9 cellular contexts compared by ENCODE assay signal in genomic region chr14:64549805-64550538, GRCh38. TPM values are rescaled to one million over a fixed set of nuclear protein-coding genes. Genes with fewer than 3 reads are reported as not detected.
DNase-seq lines count a peak whose midpoint lies in the region; ATAC-seq, FAIRE-seq and TF ChIP-seq lines count a peak whose summit lies in the region.
"Had no signal": no experiment of that assay in that cellular context is flagged by ENCODE, and none has a peak within 500 bp of the region (broad histone marks: within the 10 kb centered on the region; RNA-seq: fewer than 3 reads in every experiment).

Gene PPP1R36, plus strand, starts transcription at chr14:64549961. Its CDS starts 37 bp downstream, at chr14:64549998.

- peaks cover 12% of the 10 kb centered on the region for H3K27me3 ChIP-seq in AG04450 (ENCODE audit: control insufficient read depth, insufficient read depth, low read length)

- H3K4me1 ChIP-seq in kidney (ENCODE audit: control insufficient read depth in 1 of 2, insufficient read depth in 1 of 2, low read depth in 1 of 2, low read length in 2 of 2) = peaks cover 0 to 4% of the 10 kb centered on the region in 2 donors

- no peaks in the 10 kb centered on the region for H3K9me3 ChIP-seq in AG04450 (ENCODE audit: control insufficient read depth, insufficient read depth, low read length)
- H3K9me3 ChIP-seq in kidney (ENCODE audit: control insufficient read depth in 1 of 2, low read length in 2 of 2) = no peaks in the 10 kb centered on the region

- no peak for DNase-seq in AG04450 (ENCODE audit: low read depth, low spot score)
- DNase-seq in GM20000 (ENCODE audit: low spot score) = peak; percentile 61
- DNase-seq in NOMO-1 treated with DMSO at 0.1 percent for 48 hours (lab: John Stamatoyannopoulos, UW; ENCODE audit: unreplicated experiment) = peak; percentile 45
- DNase-seq in astrocyte of the spinal cord (ENCODE audit: low read depth, low spot score) = no peak
- DNase-seq in kidney = peak; percentile 82
- DNase-seq in stimulated activated CD4-positive, alpha-beta T cell treated with anti-CD3 and anti-CD28 coated beads, Interleukin-1b, Interleukin-23, amount 100 ng/mL, for 48 hours = peak; percentile 24
- no peak for DNase-seq in NK-92 (lab: John Stamatoyannopoulos, UW; ENCODE audit: unreplicated experiment)

- H3K36me3 ChIP-seq in kidney (ENCODE audit: control insufficient read depth in 1 of 2, insufficient read depth in 2 of 2, low read length in 2 of 2) = no peaks in the 10 kb centered on the region

- H3K9ac ChIP-seq in kidney (ENCODE audit: low read length in 2 of 2) = peak within 1 kb of the TSS in 1 of 2 donors; percentile 41

- POLR2A ChIA-PET in AG04450 (lab: Yijun Ruan, JAX) = interaction anchor here (1.0 to 2.6 kb wide), 2 partner anchors 10 to 62 kb away, joined by 3 to 6 read pairs; partner anchors contain the start of gene HSPA2

- H3K27ac ChIP-seq in AG04450 (ENCODE audit: low read depth, low read length) (no peak within 1 kb of the TSS), kidney (ENCODE audit: low read depth in 2 of 2, low read length in 2 of 2) (no peak within 1 kb of the TSS)

- in situ Hi-C loops in astrocyte of the spinal cord (cut with HindIII; ENCODE audit: low sequenced_read_pairs) = no loop called here

- H3K4me3 ChIP-seq in AG04450 (ENCODE audit: low read depth, low read length) = peak within 1 kb of the TSS; percentile 43
- H3K4me3 ChIP-seq in astrocyte of the spinal cord (ENCODE audit: low read depth, low read length) = peak within 1 kb of the TSS; percentile 26
- peak within 1 kb of the TSS; percentile 33 to 44 for H3K4me3 ChIP-seq in kidney (ENCODE audit: low read length in 2 of 2)

- CTCF ChIA-PET in AG04450 (lab: Charles Lee) = interaction anchor here (0.8 to 1.7 kb wide), 3 partner anchors 9 to 360 kb away, joined by 4 to 6 read pairs (median 5); partner anchors contain the start of gene HSPA2

- ATAC-seq in GM19452 (IDR thresholded peaks at IDR 0.05; ENCODE audit: unreplicated experiment) = no peak

- no peak for FAIRE-seq in kidney (lab: Jason Lieb, UNC)
- FAIRE-seq: GM18507 had no signal

- no peak for TF ChIP-seq CTCF in AG04450 (IDR thresholded peaks at IDR 0.05; ENCODE audit: low read depth, low read length)
- no peak for TF ChIP-seq CTCF in GM20000 (IDR thresholded peaks at IDR 0.05; ENCODE audit: extremely low read depth, missing control alignments)
- no peak for TF ChIP-seq CTCF in astrocyte of the spinal cord (IDR thresholded peaks at IDR 0.05; ENCODE audit: low read depth, low read length)
- no peak for TF ChIP-seq CTCF in kidney (IDR thresholded peaks at IDR 0.05; ENCODE audit: borderline replicate concordance, extremely low read depth, insufficient read depth)

- intact Hi-C loops in kidney (cut with DNase I) = no loop called here

RNA-seq across cellular contexts. Expression of gene PPP1R36, which starts in this region (rescaled TPM):
- 0.31 and 0.38 TPM in 2 replicates for polyA plus RNA-seq in AG04450 (2011; rRNA removed)
- 0.55 TPM in 1 of 2 replicates, not detected in the other for polyA minus RNA-seq in AG04450 (2011; rRNA and poly(A)+ RNA removed)
- 2.7 TPM for total RNA-seq in kidney
- 2.8 TPM for polyA plus RNA-seq in kidney (ENCODE audit: insufficient read depth, low read depth, low replicate concordance)

Comparison
In these comparisons a context has a peak if more than half of its experiments do, and no peak if none do; other contexts are left out.
1. DNase-seq: peak in GM20000 (single experiment), NOMO-1 treated with DMSO at 0.1 percent for 48 hours (single experiment), kidney (single experiment) and stimulated activated CD4-positive, alpha-beta T cell treated with anti-CD3 and anti-CD28 coated beads, Interleukin-1b, Interleukin-23, amount 100 ng/mL, for 48 hours (single experiment); none in AG04450 (single experiment), astrocyte of the spinal cord (single experiment) and NK-92 (single experiment).
2. Peak in every context shown above with its lines, with median percentiles within 50 percentile points of each other: H3K4me3 ChIP-seq.